In genomic region chr6:87965806-87966205, GRCh38 we compare ENCODE assay signal across 27 cellular contexts.
"Had no signal": no experiment of that assay in that cellular context is flagged by ENCODE, and none has a peak within 500 bp of the region (broad histone marks: within the 10 kb centered on the region; RNA-seq: fewer than 3 reads in every experiment).

No MANE protein-coding gene starts in this region.

- H3K9ac ChIP-seq: KMS-11 had no signal

- DNase-seq: activated CD4-positive, alpha-beta T cell treated with anti-CD3 and anti-CD28 coated beads for 36 hours; activated CD8-positive, alpha-beta memory T cell treated with anti-CD3 and anti-CD28 coated beads, Interleukin-2, amount 50 U/mL, for 4 hours; activated CD8-positive, alpha-beta T cell treated with anti-CD3 and anti-CD28 coated beads for 36 hours; activated naive CD4-positive, alpha-beta T cell; activated naive CD8-positive, alpha-beta T cell treated with anti-CD3 and anti-CD28 coated beads, Interleukin-2, amount 50 U/mL, for 24 hours; activated T-cell treated with anti-CD3 and anti-CD28 coated beads, Interleukin-2, amount 50 U/mL, for 1 hour; amniotic stem cell; body of pancreas; IMR-90; NCI-H1048; NCI-H146; NCI-H187 treated with DMSO at 0.1 percent for 48 hours; NCI-H2171; NCI-H2227 treated with DMSO at 0.1 percent for 48 hours; NCI-H446 treated with DMSO at 0.1 percent for 48 hours; NCI-H524 treated with DMSO at 0.1 percent for 48 hours; NCI-H774; NK-92 treated with Interleukin-12 subunit alpha and Interleukin-12 subunit beta, amount 100 ng/mL, for 24 hours; T-cell; T-helper 2 cell; T1000 had no signal

- H3K4me1 Mint-ChIP-seq: activated CD4-positive, alpha-beta T cell treated with anti-CD3 and anti-CD28 coated beads for 36 hours; activated naive CD8-positive, alpha-beta T cell treated with anti-CD3 and anti-CD28 coated beads, Interleukin-2, amount 50 U/mL, for 24 hours; central memory CD8-positive, alpha-beta T cell; T-cell had no signal

- ATAC-seq: activated CD4-positive, alpha-beta T cell treated with anti-CD3 and anti-CD28 coated beads for 36 hours; activated CD8-positive, alpha-beta T cell treated with anti-CD3 and anti-CD28 coated beads for 36 hours; activated naive CD4-positive, alpha-beta T cell treated with anti-CD3 and anti-CD28 coated beads, Interleukin-2, amount 50 U/mL, for 72 hours; activated naive CD8-positive, alpha-beta T cell treated with anti-CD3 and anti-CD28 coated beads, Interleukin-2, amount 50 U/mL, for 24 hours; body of pancreas; T-cell had no signal

- H3K27me3 ChIP-seq: ascending aorta, body of pancreas had no signal

- H3K27ac Mint-ChIP-seq: activated CD4-positive, alpha-beta T cell treated with anti-CD3 and anti-CD28 coated beads for 36 hours; activated CD8-positive, alpha-beta T cell treated with anti-CD3 and anti-CD28 coated beads for 36 hours; activated naive CD4-positive, alpha-beta T cell treated with anti-CD3 and anti-CD28 coated beads, Interleukin-2, amount 50 U/mL, for 72 hours; activated naive CD8-positive, alpha-beta T cell treated with anti-CD3 and anti-CD28 coated beads, Interleukin-2, amount 50 U/mL, for 24 hours; T-cell had no signal

- H3K27ac ChIP-seq: ascending aorta, body of pancreas, KMS-11, SK-N-MC, VCaP had no signal

- H3K4me3 Mint-ChIP-seq: activated CD4-positive, alpha-beta T cell treated with anti-CD3 and anti-CD28 coated beads for 36 hours; activated CD8-positive, alpha-beta T cell treated with anti-CD3 and anti-CD28 coated beads for 36 hours; activated naive CD8-positive, alpha-beta T cell treated with anti-CD3 and anti-CD28 coated beads, Interleukin-2, amount 50 U/mL, for 24 hours; central memory CD8-positive, alpha-beta T cell; T-cell had no signal

- H3K36me3 ChIP-seq: ascending aorta had no signal

- H3K4me1 ChIP-seq: ascending aorta had no signal

- H3K4me2 ChIP-seq: KMS-11 had no signal

- H3K4me3 ChIP-seq: ascending aorta, body of pancreas, SK-N-MC had no signal

- H3K9me3 ChIP-seq: ascending aorta, body of pancreas had no signal

- H3K9me3 Mint-ChIP-seq: activated CD8-positive, alpha-beta T cell treated with anti-CD3 and anti-CD28 coated beads for 36 hours; activated naive CD8-positive, alpha-beta T cell treated with anti-CD3 and anti-CD28 coated beads, Interleukin-2, amount 50 U/mL, for 24 hours; central memory CD8-positive, alpha-beta T cell; T-cell had no signal
